ENCODE assay signal across 20 cellular contexts in genomic region chr13:35646061-35646774, GRCh38.
"Had no signal": no experiment of that assay in that cellular context is flagged by ENCODE, and none has a peak within 500 bp of the region (broad histone marks: within the 10 kb centered on the region; RNA-seq: fewer than 3 reads in every experiment).

No MANE protein-coding gene starts in this region.

- H3K4me1 ChIP-seq: SJCRH30 had no signal

- H3K27me3 ChIP-seq: SJCRH30 had no signal

- H3K36me3 ChIP-seq: SJCRH30 had no signal

- H3K4me3 ChIP-seq: SJCRH30 had no signal

- H3K27ac ChIP-seq: SJCRH30 had no signal

- DNase-seq: IMR-90, Kasumi-1, KG1, MM.1S, MV-4-11, NCI-H1048, NCI-H1105, NCI-H1436 treated with DMSO at 0.1 percent for 48 hours, NCI-H1694, NCI-H187 treated with DMSO at 0.1 percent for 48 hours, NCI-H2081, NCI-H2107, NCI-H2227 treated with DMSO at 0.1 percent for 48 hours, NCI-H524, NCI-H69, NCI-H774, RPMI8226, SHP77, SJCRH30, T-helper 1 cell had no signal

- H3K9me3 ChIP-seq: SJCRH30 had no signal
